ENCODE assay signal across 35 cellular contexts in the genomic region with DNA sequence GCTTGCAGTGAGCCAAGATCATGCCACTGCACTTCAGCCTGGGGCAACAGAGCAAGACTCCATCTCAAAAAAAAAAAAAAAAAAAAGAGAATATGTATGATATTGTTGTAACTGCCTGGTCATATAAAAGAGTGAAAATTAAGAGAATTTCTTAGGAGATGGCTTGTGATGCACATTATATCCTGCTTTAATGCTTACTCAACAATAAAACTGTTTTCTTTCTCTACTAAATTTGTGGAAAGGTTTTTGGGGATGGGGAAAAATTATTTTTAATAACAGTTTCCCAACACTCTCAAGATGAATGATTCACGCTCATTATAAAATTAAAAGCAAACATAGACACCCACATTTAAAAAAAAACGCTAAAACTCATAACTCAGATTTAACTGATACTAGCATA.
"Had no signal": no experiment of that assay in that cellular context is flagged by ENCODE, and none has a peak within 500 bp of the region (broad histone marks: within the 10 kb centered on the region; RNA-seq: fewer than 3 reads in every experiment).

No MANE protein-coding gene starts in this region.

- ATAC-seq: activated CD4-positive, alpha-beta T cell treated with anti-CD3 and anti-CD28 coated beads for 36 hours; activated CD8-positive, alpha-beta memory T cell treated with anti-CD3 and anti-CD28 coated beads, Interleukin-2, amount 10 ng/mL, durations not matched to agents 7 days and 5 days; activated CD8-positive, alpha-beta T cell treated with anti-CD3 and anti-CD28 coated beads, Interleukin-2, amount 10 ng/mL, durations not matched to agents 7 days and 5 days; activated naive CD8-positive, alpha-beta T cell treated with anti-CD3 and anti-CD28 coated beads, Interleukin-2, amount 50 U/mL, for 24 hours; body of pancreas; esophagus mucosa; T-helper 17 cell had no signal

- H3K9me3 Mint-ChIP-seq: activated CD4-positive, alpha-beta memory T cell treated with anti-CD3 and anti-CD28 coated beads for 36 hours; activated CD4-positive, alpha-beta T cell treated with anti-CD3 and anti-CD28 coated beads, Interleukin-2, amount 10 ng/mL, durations not matched to agents 24 days and 14 days; activated naive CD4-positive, alpha-beta T cell treated with anti-CD3 and anti-CD28 coated beads for 36 hours; activated naive CD4-positive, alpha-beta T cell treated with anti-CD3 and anti-CD28 coated beads, Interleukin-2, amount 50 U/mL, for 24 hours; activated naive CD8-positive, alpha-beta T cell treated with anti-CD3 and anti-CD28 coated beads, Interleukin-2, amount 50 U/mL, for 24 hours; activated T-helper 1 cell treated with anti-CD3 and anti-CD28 coated beads, Interleukin-12 subunit alpha, Interleukin-12 subunit beta, Interleukin-2, Interleukin-4 antibody, amounts not matched to agents 30 ng/mL and 10 ng/mL and 1 ng/mL, durations not matched to agents 14 hours and 24 hours and 36 hours; activated T-helper 2 cell treated with anti-CD3 and anti-CD28 coated beads, Interferon-gamma antibody, Interleukin-2, Interleukin-4, amounts not matched to agents 10 μg/mL and 5 μg/mL and 100 μg/mL, durations not matched to agents 14 hours and 24 hours and 36 hours; dendritic cell treated with granulocyte-macrophage colony-stimulating factor and Interleukin-4, amounts not matched to agents 40 ng/mL and 50 ng/mL, for 4 days had no signal

- H3K36me3 ChIP-seq: adrenal gland, WERI-Rb-1 had no signal

- H3K4me3 ChIP-seq: adrenal gland, body of pancreas, coronary artery, dorsolateral prefrontal cortex had no signal

- H3K9me3 ChIP-seq: adrenal gland, body of pancreas had no signal

- H3K4me1 Mint-ChIP-seq: activated CD4-positive, alpha-beta T cell treated with anti-CD3 and anti-CD28 coated beads for 36 hours; activated CD4-positive, alpha-beta T cell treated with anti-CD3 and anti-CD28 coated beads, Interleukin-2, amount 10 ng/mL, durations not matched to agents 24 days and 14 days; activated CD8-positive, alpha-beta memory T cell treated with anti-CD3 and anti-CD28 coated beads, Interleukin-2, amount 10 ng/mL, durations not matched to agents 7 days and 5 days; activated naive CD4-positive, alpha-beta T cell treated with anti-CD3 and anti-CD28 coated beads, Interleukin-2, amount 50 U/mL, for 24 hours; activated naive CD8-positive, alpha-beta T cell treated with anti-CD3 and anti-CD28 coated beads for 36 hours; activated naive CD8-positive, alpha-beta T cell treated with anti-CD3 and anti-CD28 coated beads, Interleukin-2, amount 50 U/mL, for 24 hours; endodermal cell; T-helper 17 cell had no signal

- H3K36me3 Mint-ChIP-seq: activated CD4-positive, alpha-beta memory T cell treated with anti-CD3 and anti-CD28 coated beads for 36 hours; activated CD8-positive, alpha-beta memory T cell treated with anti-CD3 and anti-CD28 coated beads, Interleukin-2, amount 10 ng/mL, durations not matched to agents 7 days and 5 days; activated naive CD4-positive, alpha-beta T cell treated with anti-CD3 and anti-CD28 coated beads, Interleukin-2, amount 50 U/mL, for 24 hours; activated naive CD8-positive, alpha-beta T cell treated with anti-CD3 and anti-CD28 coated beads for 36 hours had no signal

- H3K27me3 ChIP-seq: adrenal gland, body of pancreas, dorsolateral prefrontal cortex had no signal

- H3K4me3 Mint-ChIP-seq: activated CD4-positive, alpha-beta memory T cell treated with anti-CD3 and anti-CD28 coated beads for 36 hours; activated CD4-positive, alpha-beta T cell treated with anti-CD3 and anti-CD28 coated beads for 36 hours; activated CD4-positive, alpha-beta T cell treated with anti-CD3 and anti-CD28 coated beads, Interleukin-2, amount 10 ng/mL, durations not matched to agents 24 days and 14 days; activated CD8-positive, alpha-beta memory T cell treated with anti-CD3 and anti-CD28 coated beads, Interleukin-2, amount 10 ng/mL, durations not matched to agents 7 days and 5 days; activated CD8-positive, alpha-beta T cell treated with anti-CD3 and anti-CD28 coated beads, Interleukin-2, amount 10 ng/mL, durations not matched to agents 7 days and 5 days; activated naive CD4-positive, alpha-beta T cell treated with anti-CD3 and anti-CD28 coated beads for 36 hours; activated naive CD4-positive, alpha-beta T cell treated with anti-CD3 and anti-CD28 coated beads, Interleukin-2, amount 50 U/mL, for 24 hours; activated naive CD8-positive, alpha-beta T cell treated with anti-CD3 and anti-CD28 coated beads for 36 hours; activated naive CD8-positive, alpha-beta T cell treated with anti-CD3 and anti-CD28 coated beads, Interleukin-2, amount 50 U/mL, for 24 hours; activated T-helper 1 cell treated with anti-CD3 and anti-CD28 coated beads, Interleukin-12 subunit alpha, Interleukin-12 subunit beta, Interleukin-2, Interleukin-4 antibody, amounts not matched to agents 30 ng/mL and 10 ng/mL and 1 ng/mL, durations not matched to agents 14 hours and 24 hours and 36 hours; dendritic cell treated with granulocyte-macrophage colony-stimulating factor and Interleukin-4, amounts not matched to agents 40 ng/mL and 50 ng/mL, for 4 days; endodermal cell; T-helper 17 cell; T-helper 2 cell treated with Interferon-gamma antibody and Interleukin-4, amounts not matched to agents 5 μg/mL and 100 μg/mL, for 36 hours had no signal

- H3K27me3 Mint-ChIP-seq: activated CD4-positive, alpha-beta memory T cell treated with anti-CD3 and anti-CD28 coated beads for 36 hours; activated CD4-positive, alpha-beta T cell treated with anti-CD3 and anti-CD28 coated beads for 36 hours; activated CD4-positive, alpha-beta T cell treated with anti-CD3 and anti-CD28 coated beads, Interleukin-2, amount 10 ng/mL, durations not matched to agents 24 days and 14 days; activated CD8-positive, alpha-beta memory T cell treated with anti-CD3 and anti-CD28 coated beads, Interleukin-2, amount 10 ng/mL, durations not matched to agents 7 days and 5 days; activated naive CD4-positive, alpha-beta T cell treated with anti-CD3 and anti-CD28 coated beads, Interleukin-2, amount 50 U/mL, for 24 hours; activated naive CD8-positive, alpha-beta T cell treated with anti-CD3 and anti-CD28 coated beads for 36 hours; activated naive CD8-positive, alpha-beta T cell treated with anti-CD3 and anti-CD28 coated beads, Interleukin-2, amount 50 U/mL, for 24 hours; dendritic cell treated with granulocyte-macrophage colony-stimulating factor and Interleukin-4, amounts not matched to agents 40 ng/mL and 50 ng/mL, for 4 days; T-helper 17 cell had no signal

- DNase-seq: activated CD4-positive, alpha-beta memory T cell treated with anti-CD3 and anti-CD28 coated beads for 36 hours; activated CD4-positive, alpha-beta T cell treated with anti-CD3 and anti-CD28 coated beads for 36 hours; activated CD4-positive, alpha-beta T cell treated with anti-CD3 and anti-CD28 coated beads, Interleukin-2, amount 10 ng/mL, durations not matched to agents 24 days and 14 days; activated CD4-positive, CD25-positive, alpha-beta regulatory T cell; activated CD4-positive, CD25-positive, alpha-beta regulatory T cell treated with anti-CD3 and anti-CD28 coated beads, Interleukin-2, amount 50 U/mL, for 72 hours; activated CD8-positive, alpha-beta memory T cell treated with anti-CD3 and anti-CD28 coated beads, Interleukin-2, amount 10 ng/mL, durations not matched to agents 7 days and 5 days; activated CD8-positive, alpha-beta memory T cell treated with anti-CD3 and anti-CD28 coated beads, Interleukin-2, amount 50 U/mL, for 4 hours; activated CD8-positive, alpha-beta T cell treated with anti-CD3 and anti-CD28 coated beads, Interleukin-2, amount 10 ng/mL, durations not matched to agents 7 days and 5 days; activated effector memory CD4-positive, alpha-beta T cell treated with anti-CD3 and anti-CD28 coated beads, Interleukin-2, amount 50 U/mL, for 16 hours; activated naive CD4-positive, alpha-beta T cell treated with anti-CD3 and anti-CD28 coated beads for 36 hours; activated naive CD8-positive, alpha-beta T cell treated with anti-CD3 and anti-CD28 coated beads for 36 hours; activated naive CD8-positive, alpha-beta T cell treated with anti-CD3 and anti-CD28 coated beads, Interleukin-2, amount 50 U/mL, for 24 hours; activated T-cell treated with anti-CD3 and anti-CD28 coated beads, Interleukin-2, amount 50 U/mL, for 1 hour; activated T-cell treated with anti-CD3 and anti-CD28 coated beads, Interleukin-2, amount 50 U/mL, for 48 hours; adrenal gland; amygdala; aorta; body of pancreas; caudate nucleus; dorsolateral prefrontal cortex; effector memory CD4-positive, alpha-beta T cell; endodermal cell; foreskin fibroblast; head of caudate nucleus; T-helper 1 cell; T-helper 17 cell; T1000; WERI-Rb-1 had no signal

- H3K27ac Mint-ChIP-seq: activated CD4-positive, alpha-beta memory T cell treated with anti-CD3 and anti-CD28 coated beads for 36 hours; activated CD4-positive, alpha-beta T cell treated with anti-CD3 and anti-CD28 coated beads for 36 hours; activated CD4-positive, alpha-beta T cell treated with anti-CD3 and anti-CD28 coated beads, Interleukin-2, amount 10 ng/mL, durations not matched to agents 24 days and 14 days; activated CD8-positive, alpha-beta memory T cell treated with anti-CD3 and anti-CD28 coated beads, Interleukin-2, amount 10 ng/mL, durations not matched to agents 7 days and 5 days; activated CD8-positive, alpha-beta T cell treated with anti-CD3 and anti-CD28 coated beads, Interleukin-2, amount 10 ng/mL, durations not matched to agents 7 days and 5 days; activated naive CD4-positive, alpha-beta T cell treated with anti-CD3 and anti-CD28 coated beads for 36 hours; activated naive CD4-positive, alpha-beta T cell treated with anti-CD3 and anti-CD28 coated beads, Interleukin-2, amount 50 U/mL, for 24 hours; activated naive CD8-positive, alpha-beta T cell treated with anti-CD3 and anti-CD28 coated beads for 36 hours; activated naive CD8-positive, alpha-beta T cell treated with anti-CD3 and anti-CD28 coated beads, Interleukin-2, amount 50 U/mL, for 24 hours; activated T-helper 1 cell treated with anti-CD3 and anti-CD28 coated beads, Interleukin-12 subunit alpha, Interleukin-12 subunit beta, Interleukin-2, Interleukin-4 antibody, amounts not matched to agents 30 ng/mL and 10 ng/mL and 1 ng/mL, durations not matched to agents 14 hours and 24 hours and 36 hours; activated T-helper 2 cell treated with anti-CD3 and anti-CD28 coated beads, Interferon-gamma antibody, Interleukin-2, Interleukin-4, amounts not matched to agents 10 μg/mL and 5 μg/mL and 100 μg/mL, durations not matched to agents 14 hours and 24 hours and 36 hours; dendritic cell treated with granulocyte-macrophage colony-stimulating factor and Interleukin-4, amounts not matched to agents 40 ng/mL and 50 ng/mL, for 4 days; endodermal cell; T-helper 17 cell; T-helper 2 cell treated with Interferon-gamma antibody and Interleukin-4, amounts not matched to agents 5 μg/mL and 100 μg/mL, for 36 hours had no signal

- H3K27ac ChIP-seq: adrenal gland, body of pancreas, coronary artery, dorsolateral prefrontal cortex, WERI-Rb-1 had no signal

- H3K4me1 ChIP-seq: adrenal gland, body of pancreas had no signal
